ENCODE assay signal across 8 cellular contexts in genomic region chr6:27836783-27837635, GRCh38.
A peak's percentile ranks its signal among the peaks of the same experiment; 100 is the strongest.
DNase-seq lines count a peak whose midpoint lies in the region; ATAC-seq and TF ChIP-seq lines count a peak whose summit lies in the region.

No MANE protein-coding gene starts in this region.

- no peaks in the 10 kb centered on the region for H4K20me1 ChIP-seq in MM.1S (ENCODE audit: insufficient read depth, low read length)

- H3K27me3 Mint-ChIP-seq in activated naive CD4-positive, alpha-beta T cell treated with anti-CD3 and anti-CD28 coated beads for 36 hours (ENCODE audit: low read depth) = peaks cover 7% of the 10 kb centered on the region

- H3K27ac Mint-ChIP-seq in activated naive CD4-positive, alpha-beta T cell treated with anti-CD3 and anti-CD28 coated beads for 36 hours = no peak overlapping the region

- H3K36me3 ChIP-seq in MM.1S (replicated peaks; ENCODE audit: insufficient read depth, low read length) (no peaks in the 10 kb centered on the region), ovary (no peaks in the 10 kb centered on the region)

- H3K9me3 ChIP-seq in MM.1S (replicated peaks; ENCODE audit: insufficient read depth, low read length) = no peaks in the 10 kb centered on the region
- H3K9me3 ChIP-seq in ovary = no peaks in the 10 kb centered on the region

- H3K27ac ChIP-seq in MM.1S (ENCODE audit: low read length) (peak overlapping the region; percentile 99), ovary (peak overlapping the region in 1 of 2 donors; percentile 100)

- no peak overlapping the region for H3K4me3 Mint-ChIP-seq in activated naive CD4-positive, alpha-beta T cell treated with anti-CD3 and anti-CD28 coated beads for 36 hours

- TF ChIP-seq CTCF in MM.1S (IDR thresholded peaks at IDR 0.05; ENCODE audit: low read length) (no peak), ovary (IDR thresholded peaks at IDR 0.05) (no peak)

- CTCF ChIA-PET in activated naive CD4-positive, alpha-beta T cell treated with anti-CD3 and anti-CD28 coated beads for 36 hours (lab: Charles Lee) = interaction anchor here (0.6 to 1.6 kb wide), 6 partner anchors 17 to 57 kb away, joined by 3 to 7 read pairs (median 4); a partner anchor contains a TSS

- no peaks in the 10 kb centered on the region for H3K9me3 Mint-ChIP-seq in activated naive CD4-positive, alpha-beta T cell treated with anti-CD3 and anti-CD28 coated beads for 36 hours

- peaks cover 42% of the 10 kb centered on the region for H3F3A ChIP-seq in MM.1S (ENCODE audit: insufficient read depth, low read length)

- H3K4me2 ChIP-seq in MM.1S (ENCODE audit: low read depth, low read length) = peak overlapping the region; percentile 84

- no peaks in the 10 kb centered on the region for H3K9me2 ChIP-seq in MM.1S (replicated peaks; ENCODE audit: insufficient read depth, low read length)

- H2AFZ ChIP-seq in MM.1S (ENCODE audit: low read length) = peak overlapping the region; percentile 53

- H3K4me1 ChIP-seq in MM.1S (ENCODE audit: low read length) = peaks cover 18% of the 10 kb centered on the region
- peaks cover 5% of the 10 kb centered on the region for H3K4me1 ChIP-seq in ovary (ENCODE audit: insufficient read depth)

- DNase-seq in DMS153 (lab: John Stamatoyannopoulos, UW) = peak; percentile 92
- DNase-seq in MM.1S = peak; percentile 87
- DNase-seq in RPMI7951 (ENCODE audit: low read depth) = peak; percentile 85
- peak; percentile 72 for DNase-seq in activated naive CD4-positive, alpha-beta T cell treated with anti-CD3 and anti-CD28 coated beads for 36 hours
- DNase-seq in Right ventricle myocardium inferior (ENCODE audit: missing footprints) = peak; percentile 59
- DNase-seq in ovary = peak; percentile 59 to 66 (median 64)

- peaks cover 26% of the 10 kb centered on the region for H3K4me1 Mint-ChIP-seq in activated naive CD4-positive, alpha-beta T cell treated with anti-CD3 and anti-CD28 coated beads for 36 hours (ENCODE audit: low read depth)

- 0 to 1% (median 0%) methylated on average over 25 of the region's 25 CpGs for WGBS in ovary, 3 donors

- TF ChIP-seq POLR2A in ovary (IDR thresholded peaks at IDR 0.05) = peak; percentile 23

- no peak for TF ChIP-seq EP300 in ovary (IDR thresholded peaks at IDR 0.05)

- intact Hi-C loops in activated naive CD4-positive, alpha-beta T cell treated with anti-CD3 and anti-CD28 coated beads for 36 hours (cut with micrococcal nuclease) = loop anchor here (1.0 to 10.0 kb wide), 4 partner anchors 29 to 1812 kb away; a partner anchor contains a TSS
- intact Hi-C loops in Right ventricle myocardium inferior (cut with DNase I) (loop anchor here (5.0 to 10.0 kb wide), 2 partner anchors 35 to 1812 kb away; a partner anchor contains a TSS), ovary (cut with DNase I) (loop anchor here in 1 of 4 donors (2.0 kb wide), 1 partner anchor 26 kb away; a partner anchor contains a TSS)

- no peaks in the 10 kb centered on the region for H3K27me3 ChIP-seq in MM.1S (replicated peaks; ENCODE audit: insufficient read depth, low read length)
- H3K27me3 ChIP-seq in ovary = no peaks in the 10 kb centered on the region

- ATAC-seq in GM21717 (IDR thresholded peaks at IDR 0.05; ENCODE audit: unreplicated experiment) = peak; percentile 29
- ATAC-seq in Right ventricle myocardium inferior = peak; percentile 61
- no peak for ATAC-seq in HG03097 (IDR thresholded peaks at IDR 0.05; ENCODE audit: low FRiP score, unreplicated experiment)

- peak overlapping the region; percentile 80 for H3K4me3 ChIP-seq in MM.1S (ENCODE audit: low read length)
- H3K4me3 ChIP-seq in ovary = peak overlapping the region; percentile 74

- peak overlapping the region; percentile 99 for H3K9ac ChIP-seq in MM.1S (ENCODE audit: low read length)

- no peaks in the 10 kb centered on the region for H3K36me3 Mint-ChIP-seq in activated naive CD4-positive, alpha-beta T cell treated with anti-CD3 and anti-CD28 coated beads for 36 hours (ENCODE audit: low read depth)

- H3K79me2 ChIP-seq in MM.1S (ENCODE audit: low read length) = 0 out of 2 replicates have a peak, but pooled peaks cover 5% of the 10 kb centered on the region
